ENCODE assay signal across 11 cellular contexts in the genomic region with DNA sequence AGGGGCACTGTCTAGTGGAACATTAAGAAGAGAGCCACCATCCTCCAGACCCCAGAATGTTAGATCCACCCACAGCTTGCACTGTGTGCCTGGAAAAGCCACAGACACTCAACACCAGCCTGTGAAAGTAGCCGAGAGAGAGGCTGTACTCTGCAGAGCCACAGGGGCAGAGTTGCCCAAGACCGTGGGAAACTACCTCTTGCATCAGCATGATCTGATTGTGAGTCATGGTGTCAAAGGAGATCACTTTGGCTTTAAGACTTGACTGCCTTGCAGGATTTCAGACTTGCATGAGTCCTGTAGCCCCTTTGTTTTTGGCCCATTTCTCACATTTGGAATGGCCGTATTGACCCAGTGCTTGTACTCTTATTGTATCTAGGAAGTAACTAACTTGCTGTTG.
A peak's percentile ranks its signal among the peaks of the same experiment; 100 is the strongest.
DNase-seq lines count a peak whose midpoint lies in the region; ATAC-seq lines count a peak whose summit lies in the region.
"Had no signal": no experiment of that assay in that cellular context is flagged by ENCODE, and none has a peak within 500 bp of the region (broad histone marks: within the 10 kb centered on the region; RNA-seq: fewer than 3 reads in every experiment).

No MANE protein-coding gene starts in this region.

- no peak for ATAC-seq in GM18858 (IDR thresholded peaks at IDR 0.05; ENCODE audit: unreplicated experiment)
- ATAC-seq: CD8-positive, alpha-beta T cell had no signal

- DNase-seq in A172 (ENCODE audit: low spot score) (peak; percentile 56), H4 (ENCODE audit: low spot score) (peak; percentile 80), SKM-1 (lab: John Stamatoyannopoulos, UW; ENCODE audit: unreplicated experiment) (peak; percentile 9), glomerular visceral epithelial cell (ENCODE audit: extremely low spot score) (peak; percentile 39), NCI-H2227 (lab: John Stamatoyannopoulos, UW; ENCODE audit: unreplicated experiment) (no peak), cardiac septum (ENCODE audit: low spot score) (no peak)
- no peak for DNase-seq in effector CD4-positive, alpha-beta T cell
- DNase-seq: CD8-positive, alpha-beta T cell; NCI-H1436 treated with DMSO at 0.1 percent for 48 hours; SHP77 treated with DMSO at 0.1 percent for 48 hours had no signal

- intact Hi-C loops in cardiac septum (cut with DNase I), result no loop called here

Comparison
In these comparisons a context has a peak if more than half of its experiments do, and no peak if none do; other contexts are left out.
1. DNase-seq: peak in A172 (single experiment), H4 (single experiment), SKM-1 (single experiment) and glomerular visceral epithelial cell (single experiment); none in effector CD4-positive, alpha-beta T cell (single experiment), NCI-H2227 (single experiment) and cardiac septum (single experiment).